In the genomic region with DNA sequence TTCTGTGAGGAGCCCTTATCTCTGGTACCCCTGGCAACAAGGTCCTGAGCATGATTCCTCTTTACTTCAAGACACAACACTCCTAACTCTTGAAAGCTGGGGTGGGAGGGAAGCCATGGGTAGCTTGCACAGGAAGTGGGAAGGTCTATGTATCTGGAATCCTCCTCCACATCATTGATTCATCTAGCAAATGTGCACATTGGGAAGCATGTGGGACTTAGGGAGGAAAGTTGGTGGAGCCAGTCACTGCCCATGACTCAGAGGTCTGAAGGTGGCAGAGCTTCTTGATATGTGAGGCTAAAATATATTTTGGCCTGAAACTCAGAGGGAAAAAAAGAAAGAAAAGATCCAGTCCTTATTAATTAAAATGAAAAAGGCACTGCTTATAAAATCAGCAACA, we compare ENCODE assay signal across 21 cellular contexts.
DNase-seq lines count a peak whose midpoint lies in the region; ATAC-seq, FAIRE-seq and TF ChIP-seq lines count a peak whose summit lies in the region.
"Had no signal": no experiment of that assay in that cellular context is flagged by ENCODE, and none has a peak within 500 bp of the region (broad histone marks: within the 10 kb centered on the region; RNA-seq: fewer than 3 reads in every experiment).

No MANE protein-coding gene starts in this region.

- H3K4me1 Mint-ChIP-seq in GM23338: no peaks in the 10 kb centered on the region

- H3K9me2 ChIP-seq in GM23338 (ENCODE audit: insufficient read depth): no peaks in the 10 kb centered on the region
- H3K9me2 ChIP-seq: SK-N-SH had no signal

- H3K36me3 Mint-ChIP-seq in GM23338 (ENCODE audit: low read depth): no peaks in the 10 kb centered on the region

- 0 out of 2 replicates have a peak overlapping the region, but pooled peaks have one; percentile 26 for H3K27ac Mint-ChIP-seq in GM23338

- no peak overlapping the region for H3K4me2 ChIP-seq in GM23338
- H3K4me2 ChIP-seq: A549, SK-N-SH had no signal

- no peaks in the 10 kb centered on the region for H3F3A ChIP-seq in GM23338 (replicated peaks; ENCODE audit: low read depth)

- no peak overlapping the region for H3K4me3 ChIP-seq in GM23338
- H3K4me3 ChIP-seq in fibroblast of the aortic adventitia (ENCODE audit: low read depth, low read length): no peak overlapping the region
- H3K4me3 ChIP-seq: A549 had no signal

- H3K27me3 Mint-ChIP-seq in GM23338 (ENCODE audit: insufficient read depth, low read depth, poor library complexity): no peaks in the 10 kb centered on the region

- no peak overlapping the region for H2AFZ ChIP-seq in GM23338

- H3K79me2 ChIP-seq in GM23338 (replicated peaks; ENCODE audit: insufficient read depth): no peaks in the 10 kb centered on the region

- TF ChIP-seq CTCF in GM23338 (conservative IDR thresholded peaks at IDR 0.05; ENCODE audit: low read depth in 2 of 2) (no peak), fibroblast of the aortic adventitia (IDR thresholded peaks at IDR 0.05; ENCODE audit: insufficient read depth, low read length) (no peak), D721Med (IDR thresholded peaks at IDR 0.05; ENCODE audit: insufficient read depth, missing control alignments) (no peak)

- H3K36me3 ChIP-seq in GM23338 (ENCODE audit: insufficient read depth): no peaks in the 10 kb centered on the region
- H3K36me3 ChIP-seq: BE2C had no signal

- H3K27me3 ChIP-seq in GM23338 (ENCODE audit: insufficient read depth): no peaks in the 10 kb centered on the region

- no peak overlapping the region for H3K4me3 Mint-ChIP-seq in GM23338

- ATAC-seq in GM23338: no peak
- ATAC-seq in stimulated activated naive CD8-positive, alpha-beta T cell treated with anti-CD3 and anti-CD28 coated beads, Interleukin-15, Interleukin-2, amounts not matched to agents 100 U/mL and 50 U/mL, for 24 hours: no peak
- ATAC-seq: A549 had no signal

- FAIRE-seq in D721Med (lab: Jason Lieb, UNC): no peak
- FAIRE-seq: A549, RCC 7860 had no signal

- no peaks in the 10 kb centered on the region for H4K20me1 ChIP-seq in GM23338 (replicated peaks; ENCODE audit: insufficient read depth)

- no peak overlapping the region for H3K27ac ChIP-seq in GM23338 (ENCODE audit: low read depth)
- H3K27ac ChIP-seq: A549 had no signal

- no peak for DNase-seq in GM23338 (ENCODE audit: low spot score)
- DNase-seq in UCSD-AML1 (lab: John Stamatoyannopoulos, UW; ENCODE audit: unreplicated experiment): peak; percentile 15
- peak; percentile 4 for DNase-seq in fibroblast of the aortic adventitia (ENCODE audit: low read depth)
- DNase-seq in stromal cell of bone marrow (ENCODE audit: low read depth): peak; percentile 2
- no peak for DNase-seq in GM19240 (ENCODE audit: insufficient read length, low spot score)
- no peak for DNase-seq in stimulated activated naive CD8-positive, alpha-beta T cell treated with anti-CD3 and anti-CD28 coated beads, Interleukin-15, Interleukin-2, amounts not matched to agents 100 U/mL and 50 U/mL, for 24 hours
- no peak for DNase-seq in D721Med (ENCODE audit: insufficient read length, low spot score)
- DNase-seq in NCI-H187 (lab: John Stamatoyannopoulos, UW): no peak
- DNase-seq: BE2C, HCEC 1CT, KBM-7, MM.1S, NCI-H1048, NCI-H1417 treated with DMSO at 0.1 percent for 48 hours, NCI-H187 treated with DMSO at 0.1 percent for 48 hours, NCI-H526, OCI-M1, SHP77 treated with DMSO at 0.1 percent for 48 hours, SK-N-SH had no signal

- no peaks in the 10 kb centered on the region; the same call in 1 of the 2 replicates for H3K4me1 ChIP-seq in GM23338 (ENCODE audit: insufficient read depth)
- H3K4me1 ChIP-seq: A549, BE2C had no signal

- no peaks in the 10 kb centered on the region for H3K9me3 Mint-ChIP-seq in GM23338

TF ChIP-seq in GM23338, 12 proteins besides CTCF, POLR2A, EP300 and RAD21 (continues in another document):
- no peak for TF ChIP-seq EZH2phosphoT487 (IDR thresholded peaks at IDR 0.05; ENCODE audit: unreplicated experiment)
- TF ChIP-seq ZNF114 (CRISPR knock-in tag; IDR thresholded peaks at IDR 0.05): no peak
- TF ChIP-seq, protein P1, sequence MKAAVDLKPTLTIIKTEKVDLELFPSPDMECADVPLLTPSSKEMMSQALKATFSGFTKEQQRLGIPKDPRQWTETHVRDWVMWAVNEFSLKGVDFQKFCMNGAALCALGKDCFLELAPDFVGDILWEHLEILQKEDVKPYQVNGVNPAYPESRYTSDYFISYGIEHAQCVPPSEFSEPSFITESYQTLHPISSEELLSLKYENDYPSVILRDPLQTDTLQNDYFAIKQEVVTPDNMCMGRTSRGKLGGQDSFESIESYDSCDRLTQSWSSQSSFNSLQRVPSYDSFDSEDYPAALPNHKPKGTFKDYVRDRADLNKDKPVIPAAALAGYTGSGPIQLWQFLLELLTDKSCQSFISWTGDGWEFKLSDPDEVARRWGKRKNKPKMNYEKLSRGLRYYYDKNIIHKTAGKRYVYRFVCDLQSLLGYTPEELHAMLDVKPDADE (IDR thresholded peaks at IDR 0.05): no peak
- no peak for TF ChIP-seq CREB1 (CRISPR knock-in tag; IDR thresholded peaks at IDR 0.05; ENCODE audit: low read depth)
- no peak for TF ChIP-seq STAT1 (IDR thresholded peaks at IDR 0.05; ENCODE audit: unreplicated experiment)
- no peak for TF ChIP-seq ZNF331 (CRISPR knock-in tag; IDR thresholded peaks at IDR 0.05; ENCODE audit: low read depth)
- no peak for TF ChIP-seq NANOG (IDR thresholded peaks at IDR 0.05; ENCODE audit: borderline replicate concordance)
- no peak for TF ChIP-seq ZNF462 (CRISPR knock-in tag; IDR thresholded peaks at IDR 0.05)
- no peak for TF ChIP-seq EZH2 (IDR thresholded peaks at IDR 0.05; ENCODE audit: low read depth, unreplicated experiment)

Comparison
In these comparisons a context has a peak if more than half of its experiments do, and no peak if none do; other contexts are left out.
1. DNase-seq: peak in UCSD-AML1 (single experiment), fibroblast of the aortic adventitia (single experiment) and stromal cell of bone marrow (single experiment); none in GM23338 (single experiment), GM19240 (single experiment), stimulated activated naive CD8-positive, alpha-beta T cell treated with anti-CD3 and anti-CD28 coated beads, Interleukin-15, Interleukin-2, amounts not matched to agents 100 U/mL and 50 U/mL, for 24 hours (single experiment), D721Med (single experiment) and NCI-H187 (0 of 2).